18 cellular contexts compared by ENCODE assay signal in the genomic region with DNA sequence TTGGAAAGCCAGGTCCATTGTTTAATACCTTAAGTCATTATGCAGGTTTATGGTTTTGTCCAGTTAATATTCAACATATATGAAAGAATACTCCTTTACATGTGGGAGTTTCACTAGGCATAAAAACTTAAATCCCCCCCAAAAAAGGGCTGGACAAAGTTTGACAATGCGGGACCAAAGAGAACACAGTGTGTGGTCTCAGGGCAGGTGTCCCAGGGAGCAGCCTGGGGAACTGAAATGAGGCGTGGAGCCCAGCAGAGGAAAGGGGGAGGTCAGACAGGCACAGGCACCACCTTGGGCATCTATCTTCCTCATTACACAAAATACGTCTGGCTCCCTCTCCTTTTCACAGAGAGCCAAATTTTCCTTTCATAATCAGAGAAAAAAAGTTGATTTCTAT. TPM values are rescaled to one million over a fixed set of nuclear protein-coding genes. Genes with fewer than 3 reads are reported as not detected.
DNase-seq lines count a peak whose midpoint lies in the region; ATAC-seq and TF ChIP-seq lines count a peak whose summit lies in the region.
"Had no signal": no experiment of that assay in that cellular context is flagged by ENCODE, and none has a peak within 500 bp of the region (broad histone marks: within the 10 kb centered on the region; RNA-seq: fewer than 3 reads in every experiment).

No MANE protein-coding gene starts in this region.

- H3K9ac ChIP-seq in colonic mucosa (ENCODE audit: low read depth in 2 of 2, low read length in 2 of 2): peak overlapping the region in 1 of 2 donors; percentile 21

- H3K9me3 ChIP-seq in right atrium auricular region (no peaks in the 10 kb centered on the region), colonic mucosa (no peaks in the 10 kb centered on the region), mucosa of descending colon (no peaks in the 10 kb centered on the region)

- H3K27ac ChIP-seq in right atrium auricular region (peak overlapping the region; percentile 77 to 86), colonic mucosa (peak overlapping the region; percentile 46)
- H3K27ac ChIP-seq: C4-2B had no signal

- H3K36me3 ChIP-seq in right atrium auricular region (peaks cover 32% of the 10 kb centered on the region), colonic mucosa (no peaks in the 10 kb centered on the region), mucosa of descending colon (ENCODE audit: low read depth) (no peaks in the 10 kb centered on the region)

- no peak for TF ChIP-seq CTCF in right atrium auricular region (IDR thresholded peaks at IDR 0.05)
- TF ChIP-seq CTCF in colonic mucosa (IDR thresholded peaks at IDR 0.05): no peak
- TF ChIP-seq CTCF in mucosa of descending colon (IDR thresholded peaks at IDR 0.05): no peak
- no peak for TF ChIP-seq CTCF in GM10266 (IDR thresholded peaks at IDR 0.05; ENCODE audit: control insufficient read depth, insufficient read depth, low read depth, missing control alignments)

- H3K4me1 ChIP-seq in right atrium auricular region (peaks cover 0 to 49% of the 10 kb centered on the region in 2 donors), colonic mucosa (no peaks in the 10 kb centered on the region), mucosa of descending colon (ENCODE audit: low read depth) (peaks cover 29% of the 10 kb centered on the region)

- no peak for ATAC-seq in left ventricle myocardium superior
- ATAC-seq in mucosa of descending colon: peak; percentile 78
- ATAC-seq: HepG2, Panc1 had no signal

- H3K27me3 ChIP-seq in right atrium auricular region: no peaks in the 10 kb centered on the region
- H3K27me3 ChIP-seq in colonic mucosa: no peaks in the 10 kb centered on the region

- no peak for DNase-seq in right atrium auricular region (ENCODE audit: low spot score)
- no peak for DNase-seq in left ventricle myocardium superior
- peak; percentile 45 for DNase-seq in colonic mucosa
- DNase-seq in mucosa of descending colon: no peak
- DNase-seq in NCI-H1048 (lab: John Stamatoyannopoulos, UW): no peak
- DNase-seq in GM10266 (ENCODE audit: extremely low spot score): no peak
- no peak for DNase-seq in NCI-H2081 treated with DMSO at 0.1 percent for 48 hours (lab: John Stamatoyannopoulos, UW)
- DNase-seq: DMS79, H9, KBM-7, MV-4-11, NCI-H1417 treated with DMSO at 0.1 percent for 48 hours, NCI-H187 treated with DMSO at 0.1 percent for 48 hours, NCI-H2171, NCI-H526 treated with DMSO at 0.1 percent for 48 hours had no signal

- intact Hi-C loops in left ventricle myocardium superior (cut with micrococcal nuclease): no loop called here
- intact Hi-C loops in colonic mucosa (cut with DNase I): no loop called here
- intact Hi-C loops in mucosa of descending colon (cut with DNase I, micrococcal nuclease): no loop called here

- no peak overlapping the region for H3K4me3 ChIP-seq in right atrium auricular region
- no peak overlapping the region for H3K4me3 ChIP-seq in colonic mucosa
- H3K4me3 ChIP-seq in mucosa of descending colon: no peak overlapping the region

RNA-seq across cellular contexts. Expression of gene PKP2, which starts 22.5 kb away (rescaled TPM):
- total RNA-seq in right atrium auricular region: 100 to 1,000 TPM; 195 to 271 TPM
- total RNA-seq in left ventricle myocardium superior: 423 TPM
- total RNA-seq in colonic mucosa: 100 to 1,000 TPM; 130 to 187 TPM
- 100 to 1,000 TPM in 2 of 3 donors, 10 to 100 TPM in 1; 85.0 to 189 (median 147) TPM for total RNA-seq in mucosa of descending colon
